Comparison of ENCODE assay signal across 1 cellular context in genomic region chr21:45767071-45768006, GRCh38.
A peak's percentile ranks its signal among the peaks of the same experiment; 100 is the strongest.
TF ChIP-seq lines count a peak whose summit lies in the region.

No MANE protein-coding gene starts in this region.

TF ChIP-seq in SK-N-SH treated with all-trans-retinoic acid at 6 μM for 48 hours, 23 proteins besides CTCF, POLR2A, EP300 and RAD21 (continued from another document):
- TF ChIP-seq PATZ1 (CRISPR knock-in tag; IDR thresholded peaks at IDR 0.05; ENCODE audit: borderline replicate concordance) (peak; percentile 65; the same call in 1 of the 2 replicates), TSHZ2 (CRISPR knock-in tag; IDR thresholded peaks at IDR 0.05) (0 out of 2 replicates have a peak, but pooled peaks have one; percentile 49), GLIS3 (CRISPR knock-in tag; IDR thresholded peaks at IDR 0.05) (no peak), CSDC2 (CRISPR knock-in tag; IDR thresholded peaks at IDR 0.05) (no peak), ZNF70 (CRISPR knock-in tag; IDR thresholded peaks at IDR 0.05) (no peak), ZNF8 (CRISPR knock-in tag; IDR thresholded peaks at IDR 0.05) (no peak)
